Comparison of ENCODE assay signal across 18 cellular contexts in genomic region chr13:80603351-80603750, GRCh38.
DNase-seq lines count a peak whose midpoint lies in the region; ATAC-seq, FAIRE-seq and TF ChIP-seq lines count a peak whose summit lies in the region.
"Had no signal": no experiment of that assay in that cellular context is flagged by ENCODE, and none has a peak within 500 bp of the region (broad histone marks: within the 10 kb centered on the region; RNA-seq: fewer than 3 reads in every experiment).

No MANE protein-coding gene starts in this region.

- no peak overlapping the region for H3K4me2 ChIP-seq in K562 (ENCODE audit: insufficient read depth, low read length)
- no peak overlapping the region for H3K4me2 ChIP-seq in mesenchymal stem cell (ENCODE audit: low read length, poor library complexity, severe bottlenecking)
- H3K4me2 ChIP-seq: A549 had no signal

- H3K9ac ChIP-seq in K562 (ENCODE audit: insufficient read depth in 1 of 2, low read depth in 2 of 2, low read length in 2 of 2) = no peak overlapping the region
- peak overlapping the region; percentile 5 for H3K9ac ChIP-seq in mesenchymal stem cell (ENCODE audit: low read length)

- in situ Hi-C loops in K562 (cut with MboI) = no loop called here

- DNase-seq in ELR (ENCODE audit: low read depth) (peak; percentile 36), LHCN-M2 (ENCODE audit: low read depth) (peak; percentile 30), K562 (ENCODE audit: extremely low read depth in 1 of 4, low spot score in 3 of 4) (no peak), mesenchymal stem cell (no peak), putamen (ENCODE audit: low spot score) (no peak), urothelium cell line (ENCODE audit: low spot score) (no peak), NCI-H128 (lab: John Stamatoyannopoulos, UW; ENCODE audit: unreplicated experiment) (no peak), stomach (no peak)
- DNase-seq: CD8-positive, alpha-beta T cell; COR-L47; DND-41; GF-D8 had no signal

- no peaks in the 10 kb centered on the region for H3K27me3 ChIP-seq in K562 (ENCODE audit: control insufficient read depth in 2 of 2, insufficient read depth in 2 of 2, low read length in 2 of 2)
- H3K27me3 ChIP-seq in mesenchymal stem cell (ENCODE audit: control insufficient read depth in 1 of 2, insufficient read depth in 1 of 2, low read length in 2 of 2) = no peaks in the 10 kb centered on the region
- no peaks in the 10 kb centered on the region for H3K27me3 ChIP-seq in stomach

- H3K36me3 ChIP-seq in K562 (ENCODE audit: control insufficient read depth, insufficient read depth, low read length) (no peaks in the 10 kb centered on the region), mesenchymal stem cell (ENCODE audit: control insufficient read depth in 1 of 2, insufficient read depth in 2 of 2, low read depth in 1 of 2, low read length in 2 of 2) (no peaks in the 10 kb centered on the region), stomach (no peaks in the 10 kb centered on the region)

- no peaks in the 10 kb centered on the region for H3K9me1 ChIP-seq in K562 (ENCODE audit: control insufficient read depth, insufficient read depth, low read length)

- no peak overlapping the region for H2BK12ac ChIP-seq in mesenchymal stem cell (ENCODE audit: low read length in 2 of 2)

- TF ChIP-seq POLR2A in K562 (conservative IDR thresholded peaks at IDR 0.05) (no peak), stomach (IDR thresholded peaks at IDR 0.05) (no peak)

- no peak overlapping the region for H3K4ac ChIP-seq in mesenchymal stem cell (ENCODE audit: low read depth in 1 of 2, low read length in 2 of 2)

- H2BK15ac ChIP-seq in mesenchymal stem cell (ENCODE audit: low read depth, poor library complexity, severe bottlenecking) = no peak overlapping the region

- H3K79me1 ChIP-seq in mesenchymal stem cell (replicated peaks; ENCODE audit: low read length, poor library complexity, severe bottlenecking) = no peaks in the 10 kb centered on the region

- no peak for ATAC-seq in K562
- ATAC-seq: A549; CD8-positive, alpha-beta T cell; HCT116 had no signal

- no peak overlapping the region for H4K91ac ChIP-seq in mesenchymal stem cell (ENCODE audit: low read length)

- no peaks in the 10 kb centered on the region for H4K20me1 ChIP-seq in K562 (replicated peaks; ENCODE audit: control insufficient read depth, insufficient read depth, low read length)

- TF ChIP-seq EP300 in K562 (IDR thresholded peaks at IDR 0.05; ENCODE audit: low read length) (no peak), stomach (IDR thresholded peaks at IDR 0.05) (no peak)

- no peak overlapping the region for H2AK5ac ChIP-seq in mesenchymal stem cell (ENCODE audit: low read length, severe bottlenecking)

- H3K27ac ChIP-seq in K562 (ENCODE audit: extremely low read depth, low read depth, low read length) (no peak overlapping the region), mesenchymal stem cell (ENCODE audit: low read length, poor library complexity, severe bottlenecking) (no peak overlapping the region), stomach (no peak overlapping the region)
- H3K27ac ChIP-seq: A549, HL-60 had no signal

- intact Hi-C loops in K562 (cut with micrococcal nuclease) = no loop called here
- intact Hi-C loops in stomach (cut with DNase I; ENCODE audit: low total_unique reads) = no loop called here

- CTCF ChIA-PET in K562 (lab: Yijun Ruan, JAX; ENCODE audit: low intra/inter-chr PET ratio) = no interaction called here

- no peak overlapping the region for H3K4me3 ChIP-seq in K562
- peak overlapping the region in 1 of 2 experiments; percentile 45 for H3K4me3 ChIP-seq in mesenchymal stem cell (ENCODE audit: insufficient read depth in 1 of 2, low read depth in 1 of 2, low read length in 2 of 2)
- H3K4me3 ChIP-seq in stomach = no peak overlapping the region
- H3K4me3 ChIP-seq: A549 had no signal

- no peak overlapping the region for H3K18ac ChIP-seq in mesenchymal stem cell (ENCODE audit: low read depth in 1 of 2, low read length in 2 of 2)

- H2BK120ac ChIP-seq in mesenchymal stem cell (ENCODE audit: low read depth, low read length) = no peak overlapping the region

- H3K79me2 ChIP-seq in K562 (ENCODE audit: control insufficient read depth, insufficient read depth, low read length) = no peaks in the 10 kb centered on the region

- H4K8ac ChIP-seq in mesenchymal stem cell (ENCODE audit: low read length) = no peak overlapping the region

- no peak overlapping the region for H3K14ac ChIP-seq in mesenchymal stem cell (ENCODE audit: low read length in 2 of 2)

- H3K4me1 ChIP-seq in K562 (replicated peaks in 1 of 2; ENCODE audit: control insufficient read depth in 2 of 2, insufficient read depth in 2 of 2, low read length in 2 of 2) (no peaks in the 10 kb centered on the region; a peak in 1 of 5 replicates), mesenchymal stem cell (ENCODE audit: control insufficient read depth, insufficient read depth, low read depth, low read length) (no peaks in the 10 kb centered on the region), stomach (no peaks in the 10 kb centered on the region)
- H3K4me1 ChIP-seq: A549 had no signal

- BruUV-seq in K562 (replicated peaks; lab: Mats Ljungman, UMichigan) = no TSS peak

- no peak overlapping the region for H3K23ac ChIP-seq in mesenchymal stem cell (ENCODE audit: low read length in 2 of 2)

- H3K9me3 ChIP-seq in K562 (replicated peaks; ENCODE audit: control insufficient read depth, insufficient read depth, low read depth, low read length) (no peaks in the 10 kb centered on the region), mesenchymal stem cell (ENCODE audit: control insufficient read depth, low read length) (no peaks in the 10 kb centered on the region), stomach (no peaks in the 10 kb centered on the region)
- H3K9me3 ChIP-seq: A549 had no signal

- 0% methylated on average over 1 of the region's 1 CpG for WGBS in K562 (ENCODE audit: insufficient coverage, low coverage, missing lambda C conversion rate)
- 84% methylated on average over 1 of the region's 1 CpG for WGBS in mesenchymal stem cell
- WGBS in stomach, 5 donors = 27 to 39% (median 33%) methylated on average over 1 of the region's 1 CpG

- POLR2A ChIA-PET in K562 (lab: Yijun Ruan, JAX) = interaction anchor here (1.0 to 1.8 kb wide), 3 partner anchors 10 to 17 kb away, joined by 3 to 4 read pairs (median 4); no protein-coding TSS in a partner anchor

- H2BK5ac ChIP-seq in mesenchymal stem cell (ENCODE audit: low read depth, low read length, poor library complexity, severe bottlenecking) = no peak overlapping the region

- TF ChIP-seq RAD21 in K562 (CRISPR knock-in tag; conservative IDR thresholded peaks at IDR 0.05 in 1 of 2, IDR thresholded peaks at IDR 0.05 in 1 of 2) = no peak

- TF ChIP-seq CTCF in K562 (IDR thresholded peaks at IDR 0.05 in 2 of 3, conservative IDR thresholded peaks at IDR 0.05 in 1 of 3; ENCODE audit: insufficient read depth in 2 of 3, low read depth in 1 of 3, low read length in 3 of 3) (no peak), stomach (IDR thresholded peaks at IDR 0.05) (no peak)

- no peak for FAIRE-seq in K562 (lab: Jason Lieb, UNC)
- no peak for FAIRE-seq in urothelium cell line (lab: Jason Lieb, UNC)
- FAIRE-seq: A549, D721Med, GM19239, H1 had no signal

- no peak overlapping the region for H2AFZ ChIP-seq in K562 (ENCODE audit: low read depth, low read length)
- no peak overlapping the region for H2AFZ ChIP-seq in mesenchymal stem cell (ENCODE audit: low read depth, low read length)

TF ChIP-seq in K562, 482 proteins besides CTCF, POLR2A, EP300 and RAD21:
- TF ChIP-seq ARNT (IDR thresholded peaks at IDR 0.05) (no peak), POLR2H (tag; IDR thresholded peaks at IDR 0.05; ENCODE audit: low read depth) (0 out of 2 replicates have a peak, but pooled peaks have one; percentile 3), SRSF7 (optimal IDR thresholded peaks at IDR 0.05; ENCODE audit: low read depth, low read length) (no peak)

Comparison
In these comparisons a context has a peak if more than half of its experiments do, and no peak if none do; other contexts are left out.
1. DNase-seq: peak in ELR (single experiment) and LHCN-M2 (single experiment); none in K562 (0 of 4), mesenchymal stem cell (single experiment), putamen (single experiment), urothelium cell line (single experiment), NCI-H128 (single experiment) and stomach (single experiment).